Comparison of ENCODE assay signal across 30 cellular contexts in the genomic region with DNA sequence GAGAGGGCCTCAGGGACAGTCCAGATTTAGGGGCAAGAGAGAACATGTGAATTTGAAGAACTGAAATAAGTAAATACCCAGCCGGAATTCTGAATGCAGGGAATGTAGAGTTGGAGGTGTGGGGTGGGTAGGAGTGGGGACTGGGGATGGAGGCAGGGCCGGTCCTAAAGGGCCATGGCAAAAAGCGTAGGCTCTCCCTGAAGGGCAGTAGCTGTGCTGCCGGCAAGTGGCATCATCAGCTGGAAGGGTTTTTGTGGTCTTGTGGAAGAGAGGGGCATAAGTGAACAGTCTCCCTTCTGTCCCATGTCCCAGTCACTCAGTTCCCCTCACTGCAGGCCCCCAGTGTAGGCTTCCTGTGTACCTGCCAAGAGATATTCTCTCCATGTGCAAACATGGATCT.
"Had no signal": no experiment of that assay in that cellular context is flagged by ENCODE, and none has a peak within 500 bp of the region (broad histone marks: within the 10 kb centered on the region; RNA-seq: fewer than 3 reads in every experiment).

No MANE protein-coding gene starts in this region.

- H3K27me3 ChIP-seq: pancreas, stomach, testis, thyroid gland, transverse colon, upper lobe of left lung, vagina had no signal

- H3K27ac ChIP-seq: left ventricle myocardium inferior, pancreas, prostate gland, skin epidermis, stomach, testis, thyroid gland, transverse colon, upper lobe of left lung, vagina had no signal

- H3K4me3 ChIP-seq: left ventricle myocardium inferior, lung, mucosa of descending colon, pancreas, prostate gland, skin epidermis, stomach, testis, thyroid gland, transverse colon, upper lobe of left lung, vagina had no signal

- DNase-seq: hypothalamus; immature natural killer cell; kidney; left colon; left ventricle myocardium inferior; midbrain; mucosa of descending colon; naive thymus-derived CD4-positive, alpha-beta T cell; nucleus accumbens; posterior cingulate gyrus; retina; right cardiac atrium; stimulated activated CD4-positive, alpha-beta T cell treated with anti-CD3 and anti-CD28 coated beads, Interleukin-12 subunit alpha, Interleukin-12 subunit beta, amount 100 ng/mL, for 4 hours; stimulated activated CD4-positive, alpha-beta T cell treated with anti-CD3 and anti-CD28 coated beads, Interleukin-15, amount 100 ng/mL, for 24 hours; stimulated activated CD4-positive, alpha-beta T cell treated with anti-CD3 and anti-CD28 coated beads, Interleukin-2, amount 100 ng/mL, for 24 hours; stimulated activated CD4-positive, alpha-beta T cell treated with anti-CD3 and anti-CD28 coated beads, Interleukin-4, amount 100 ng/mL, for 1 hour; stimulated activated naive B cell treated with anti-CD40 and anti-IgM and Interleukin-4, amounts not matched to agents 10 μg/mL and 1 μg/mL and 100 μg/mL, for 72 hours; stimulated activated naive CD8-positive, alpha-beta T cell treated with anti-CD3 and anti-CD28 coated beads, Interleukin-15, Interleukin-2, amounts not matched to agents 100 U/mL and 50 U/mL, for 24 hours; stomach; testis; thyroid gland; transverse colon; upper lobe of left lung had no signal

- FAIRE-seq: islet of Langerhans, kidney, pancreas had no signal

- ATAC-seq: left colon; mucosa of descending colon; naive thymus-derived CD4-positive, alpha-beta T cell; pancreas; sciatic nerve; stimulated activated naive B cell treated with anti-CD40 and anti-IgM and Interleukin-4, amounts not matched to agents 10 μg/mL and 1 μg/mL and 100 μg/mL, for 72 hours; stimulated activated naive CD8-positive, alpha-beta T cell treated with anti-CD3 and anti-CD28 coated beads, Interleukin-15, Interleukin-2, amounts not matched to agents 100 U/mL and 50 U/mL, for 24 hours had no signal

- H3K9me3 ChIP-seq: pancreas, prostate gland, testis, thyroid gland, vagina had no signal

- H3K36me3 ChIP-seq: left ventricle myocardium inferior, pancreas, prostate gland, stomach, thyroid gland, transverse colon, upper lobe of left lung, vagina had no signal

- H3K4me1 ChIP-seq: left ventricle myocardium inferior, pancreas, prostate gland, stomach, testis, thyroid gland, transverse colon, upper lobe of left lung, vagina had no signal
